In genomic region chr5:157184117-157184516, GRCh38 we compare ENCODE assay signal across 21 cellular contexts. TPM values are rescaled to one million over a fixed set of nuclear protein-coding genes. Genes with fewer than 3 reads are reported as not detected.
DNase-seq lines count a peak whose midpoint lies in the region; ATAC-seq lines count a peak whose summit lies in the region.
"Had no signal": no experiment of that assay in that cellular context is flagged by ENCODE, and none has a peak within 500 bp of the region (broad histone marks: within the 10 kb centered on the region; RNA-seq: fewer than 3 reads in every experiment).

No MANE protein-coding gene starts in this region.

- CTCF ChIA-PET in activated naive CD4-positive, alpha-beta T cell treated with anti-CD3 and anti-CD28 coated beads, Interleukin-2, amount 10 ng/mL, durations not matched to agents 7 days and 5 days (lab: Charles Lee): interaction anchor here (0.9 to 7.8 kb wide), 3 partner anchors 10 to 82 kb away, joined by 3 to 37 read pairs (median 3); no protein-coding TSS in a partner anchor
- CTCF ChIA-PET in T-cell (lab: Charles Lee): interaction anchor here (0.8 to 1.4 kb wide), 5 partner anchors 10 to 69 kb away, joined by 3 to 5 read pairs (median 3); no protein-coding TSS in a partner anchor

- peaks cover 48% of the 10 kb centered on the region for H3K4me1 Mint-ChIP-seq in activated naive CD4-positive, alpha-beta T cell treated with anti-CD3 and anti-CD28 coated beads, Interleukin-2, amount 10 ng/mL, durations not matched to agents 7 days and 5 days
- H3K4me1 Mint-ChIP-seq in T-cell: peaks cover 59 to 72% (median 60%) of the 10 kb centered on the region in 3 donors
- peaks cover 66% of the 10 kb centered on the region for H3K4me1 Mint-ChIP-seq in central memory CD8-positive, alpha-beta T cell
- peaks cover 48% of the 10 kb centered on the region for H3K4me1 Mint-ChIP-seq in stimulated activated naive CD8-positive, alpha-beta T cell treated with anti-CD3 and anti-CD28 coated beads, Interleukin-15, amount 100 ng/mL, for 72 hours
- H3K4me1 Mint-ChIP-seq: H9 had no signal

- H3K27me3 Mint-ChIP-seq in activated naive CD4-positive, alpha-beta T cell treated with anti-CD3 and anti-CD28 coated beads, Interleukin-2, amount 10 ng/mL, durations not matched to agents 7 days and 5 days: no peaks in the 10 kb centered on the region
- H3K27me3 Mint-ChIP-seq in T-cell: no peaks in the 10 kb centered on the region
- no peaks in the 10 kb centered on the region for H3K27me3 Mint-ChIP-seq in central memory CD8-positive, alpha-beta T cell
- H3K27me3 Mint-ChIP-seq in stimulated activated naive CD8-positive, alpha-beta T cell treated with anti-CD3 and anti-CD28 coated beads, Interleukin-15, amount 100 ng/mL, for 72 hours: no peaks in the 10 kb centered on the region

- DNase-seq in activated naive CD4-positive, alpha-beta T cell treated with anti-CD3 and anti-CD28 coated beads, Interleukin-2, amount 10 ng/mL, durations not matched to agents 7 days and 5 days: peak; percentile 26
- DNase-seq in activated naive CD4-positive, alpha-beta T cell treated with Interleukin-2 at 50 U/mL for 16 hours: no peak
- DNase-seq in T-cell (no peak), NCI-H226 (no peak), dedifferentiated amniotic fluid mesenchymal stem cell (ENCODE audit: extremely low spot score) (no peak)
- DNase-seq in central memory CD8-positive, alpha-beta T cell (ENCODE audit: low spot score in 2 of 2): no peak
- peak in 1 of 2 donors; percentile 22 for DNase-seq in stimulated activated naive CD8-positive, alpha-beta T cell treated with anti-CD3 and anti-CD28 coated beads, Interleukin-15, amount 100 ng/mL, for 72 hours
- DNase-seq: anterior cingulate cortex; central memory CD4-positive, alpha-beta T cell; DMS79; H9; kidney glomerular epithelial cell; MM.1S; NCI-H2227 treated with DMSO at 0.1 percent for 48 hours; NCI-H82; PC-9 had no signal

- ATAC-seq in T-cell (replicated peaks in 1 of 4) (no peak), GM21529 (IDR thresholded peaks at IDR 0.05; ENCODE audit: unreplicated experiment) (no peak)
- no peak for ATAC-seq in central memory CD8-positive, alpha-beta T cell (replicated peaks; ENCODE audit: extremely low read depth, poor library complexity, severe bottlenecking)
- ATAC-seq in stimulated activated naive CD8-positive, alpha-beta T cell treated with anti-CD3 and anti-CD28 coated beads, Interleukin-15, amount 100 ng/mL, for 72 hours: no peak
- ATAC-seq: activated CD4-positive, CD25-positive, alpha-beta regulatory T cell treated with anti-CD3 and anti-CD28 coated beads, Interleukin-2, amount 50 U/mL, for 24 hours; esophagus mucosa; gastroesophageal sphincter had no signal

- H3K27ac Mint-ChIP-seq in activated naive CD4-positive, alpha-beta T cell treated with anti-CD3 and anti-CD28 coated beads, Interleukin-2, amount 10 ng/mL, durations not matched to agents 7 days and 5 days: peak overlapping the region; percentile 82
- H3K27ac Mint-ChIP-seq in T-cell: peak overlapping the region; percentile 91 to 96
- peak overlapping the region; percentile 95 for H3K27ac Mint-ChIP-seq in central memory CD8-positive, alpha-beta T cell (ENCODE audit: low read depth)
- H3K27ac Mint-ChIP-seq in stimulated activated naive CD8-positive, alpha-beta T cell treated with anti-CD3 and anti-CD28 coated beads, Interleukin-15, amount 100 ng/mL, for 72 hours: peak overlapping the region; percentile 82 to 94
- H3K27ac Mint-ChIP-seq: H9 had no signal

- no peaks in the 10 kb centered on the region for H3K9me3 Mint-ChIP-seq in activated naive CD4-positive, alpha-beta T cell treated with anti-CD3 and anti-CD28 coated beads, Interleukin-2, amount 10 ng/mL, durations not matched to agents 7 days and 5 days
- H3K9me3 Mint-ChIP-seq in T-cell: no peaks in the 10 kb centered on the region
- H3K9me3 Mint-ChIP-seq in central memory CD8-positive, alpha-beta T cell: no peaks in the 10 kb centered on the region
- no peaks in the 10 kb centered on the region for H3K9me3 Mint-ChIP-seq in stimulated activated naive CD8-positive, alpha-beta T cell treated with anti-CD3 and anti-CD28 coated beads, Interleukin-15, amount 100 ng/mL, for 72 hours
- H3K9me3 Mint-ChIP-seq: H9 had no signal

- POLR2A ChIA-PET in T-cell (lab: Charles Lee): interaction anchor here (1.0 to 2.0 kb wide), 7 partner anchors 10 to 68 kb away, joined by 4 to 7 read pairs (median 5); no protein-coding TSS in a partner anchor

- peak overlapping the region; percentile 90 for H3K4me3 Mint-ChIP-seq in activated naive CD4-positive, alpha-beta T cell treated with anti-CD3 and anti-CD28 coated beads, Interleukin-2, amount 10 ng/mL, durations not matched to agents 7 days and 5 days
- peak overlapping the region; percentile 81 to 100 (median 99) for H3K4me3 Mint-ChIP-seq in T-cell
- H3K4me3 Mint-ChIP-seq in central memory CD8-positive, alpha-beta T cell: peak overlapping the region; percentile 85
- H3K4me3 Mint-ChIP-seq in stimulated activated naive CD8-positive, alpha-beta T cell treated with anti-CD3 and anti-CD28 coated beads, Interleukin-15, amount 100 ng/mL, for 72 hours: peak overlapping the region; percentile 73 to 87
- H3K4me3 Mint-ChIP-seq: H9 had no signal

- peaks cover 76% of the 10 kb centered on the region for H3K36me3 Mint-ChIP-seq in activated naive CD4-positive, alpha-beta T cell treated with anti-CD3 and anti-CD28 coated beads, Interleukin-2, amount 10 ng/mL, durations not matched to agents 7 days and 5 days
- H3K36me3 Mint-ChIP-seq in T-cell: peaks cover 65% of the 10 kb centered on the region
- H3K36me3 Mint-ChIP-seq in central memory CD8-positive, alpha-beta T cell (ENCODE audit: insufficient read depth): peaks cover 52% of the 10 kb centered on the region

RNA-seq across cellular contexts. Expression of gene ITK, which starts 3.5 kb away (rescaled TPM):
- total RNA-seq in T-cell: 100 to 1,000 TPM; 286 to 466 (median 338) TPM
- total RNA-seq: PC-9 had no signal

RNA-seq across cellular contexts. Expression of gene GARIN3, which starts 18.1 kb away (rescaled TPM):
- total RNA-seq in T-cell: not detected
- total RNA-seq: esophagus mucosa, gastroesophageal sphincter, H9, PC-9, tibial nerve had no signal

RNA-seq across cellular contexts. Expression of gene MED7, which starts 41.5 kb away (rescaled TPM):
- 10 to 100 TPM in 3 of 5 donors, 1 to 10 TPM in 2; 5.7 to 14.9 (median 13.1) TPM for total RNA-seq in T-cell
